Comparison of ENCODE assay signal across 1 cellular context in genomic region chr2:73928995-73929394, GRCh38.
A peak's percentile ranks its signal among the peaks of the same experiment; 100 is the strongest.
TF ChIP-seq lines count a peak whose summit lies in the region.

No MANE protein-coding gene starts in this region.

TF ChIP-seq in GM12878, 131 proteins besides CTCF, POLR2A, EP300 and RAD21 (continued from another document):
- 0 out of 2 replicates have a peak, but pooled peaks have one; percentile 4 for TF ChIP-seq ATF7 (IDR thresholded peaks at IDR 0.05; ENCODE audit: low read depth)
TF ChIP-seq in GM12878: peak in this region for 1.
